ENCODE assay signal across 12 cellular contexts in the genomic region with DNA sequence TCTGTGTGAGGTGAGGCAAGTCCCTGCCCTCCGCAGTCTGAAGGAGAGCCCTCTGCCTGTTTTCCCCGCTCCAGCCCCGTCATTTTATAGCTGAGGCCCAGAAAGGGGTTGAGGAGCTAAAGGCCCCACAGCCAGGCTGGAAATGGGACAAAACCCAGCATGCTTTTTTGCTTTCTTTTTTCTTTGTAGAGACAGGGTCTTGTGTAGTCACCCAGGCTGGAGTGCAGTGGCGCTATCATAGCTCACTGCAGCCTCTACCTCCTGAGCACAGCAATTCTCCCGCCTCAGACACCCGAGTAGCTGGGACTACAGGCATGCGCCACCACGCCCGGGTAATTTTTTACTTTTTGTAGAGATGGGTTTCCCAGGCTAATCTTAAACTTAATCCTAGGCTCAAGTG. TPM values are rescaled to one million over a fixed set of nuclear protein-coding genes. Genes with fewer than 3 reads are reported as not detected.
A peak's percentile ranks its signal among the peaks of the same experiment; 100 is the strongest.
DNase-seq lines count a peak whose midpoint lies in the region; ATAC-seq, FAIRE-seq and TF ChIP-seq lines count a peak whose summit lies in the region.
"Had no signal": no experiment of that assay in that cellular context is flagged by ENCODE, and none has a peak within 500 bp of the region (broad histone marks: within the 10 kb centered on the region; RNA-seq: fewer than 3 reads in every experiment).

No MANE protein-coding gene starts in this region.

- TF ChIP-seq CTCF in CD14-positive monocyte (IDR thresholded peaks at IDR 0.05) (no peak), pancreas (IDR thresholded peaks at IDR 0.05) (no peak)

- peak in 2 of 4 donors; percentile 19 to 37 for ATAC-seq in pancreas

- peaks cover 41% of the 10 kb centered on the region for H3K4me1 Mint-ChIP-seq in CD14-positive monocyte

- H3K9me3 ChIP-seq in duodenal mucosa (ENCODE audit: control insufficient read depth in 1 of 2, low read length in 2 of 2) = no peaks in the 10 kb centered on the region
- no peaks in the 10 kb centered on the region for H3K9me3 ChIP-seq in pancreas

- H3K36me3 Mint-ChIP-seq in CD14-positive monocyte = peaks cover 0 to 4% of the 10 kb centered on the region in 2 donors

- DNase-seq in CD14-positive monocyte (ENCODE audit: low spot score) (peak; percentile 64), M059J (ENCODE audit: low read depth) (peak; percentile 25), pancreas (peak in 1 of 6 donors; percentile 41), anterior cingulate cortex (lab: John Stamatoyannopoulos, UW) (no peak), COLO829 (ENCODE audit: low spot score) (no peak), urothelium cell line (ENCODE audit: low spot score) (no peak), GDM1 (lab: John Stamatoyannopoulos, UW) (no peak)
- DNase-seq: foreskin keratinocyte, NCI-H1436 treated with DMSO at 0.1 percent for 48 hours had no signal

- WGBS in pancreas, 2 donors = 88 to 90% methylated on average over 9 of the region's 9 CpGs

- no peak overlapping the region for H3K9ac ChIP-seq in duodenal mucosa (ENCODE audit: low read depth in 1 of 2, low read length in 2 of 2)
- H3K9ac ChIP-seq: GM23248 had no signal

- H3K4me3 ChIP-seq in duodenal mucosa (ENCODE audit: low read depth in 1 of 2, low read length in 2 of 2) (no peak overlapping the region), pancreas (no peak overlapping the region)
- H3K4me3 ChIP-seq: GM23248 had no signal

- intact Hi-C loops in CD14-positive monocyte (cut with micrococcal nuclease) (loop anchor here (1.0 to 5.0 kb wide), 4 partner anchors 13 to 45 kb away; no protein-coding TSS in a partner anchor), pancreas (cut with DNase I) (no loop called here)

- peak overlapping the region; percentile 97 to 100 (median 99) for H3K27ac Mint-ChIP-seq in CD14-positive monocyte

- no peaks in the 10 kb centered on the region for H3K36me3 ChIP-seq in duodenal mucosa (ENCODE audit: control insufficient read depth in 1 of 2, insufficient read depth in 2 of 2, low read length in 2 of 2)
- no peaks in the 10 kb centered on the region for H3K36me3 ChIP-seq in pancreas

- H3K9me3 Mint-ChIP-seq in CD14-positive monocyte = no peaks in the 10 kb centered on the region

- peak overlapping the region; percentile 36 for H3K27ac ChIP-seq in duodenal mucosa (ENCODE audit: low read depth, low read length)
- peak overlapping the region in 3 of 4 donors; percentile 16 to 80 (median 64) for H3K27ac ChIP-seq in pancreas
- H3K27ac ChIP-seq: foreskin keratinocyte, GM23248 had no signal

- H3K4me1 ChIP-seq in duodenal mucosa (ENCODE audit: control insufficient read depth in 1 of 2, insufficient read depth in 2 of 2, low read length in 2 of 2) (peaks cover 5 to 12% of the 10 kb centered on the region in 2 donors), pancreas (peaks cover 0 to 6% (median 0%) of the 10 kb centered on the region in 3 donors)
- H3K4me1 ChIP-seq: foreskin keratinocyte had no signal

- no peaks in the 10 kb centered on the region for H3K27me3 ChIP-seq in duodenal mucosa (ENCODE audit: control insufficient read depth in 1 of 2, insufficient read depth in 2 of 2, low read length in 2 of 2)
- H3K27me3 ChIP-seq in pancreas = no peaks in the 10 kb centered on the region
- H3K27me3 ChIP-seq: foreskin keratinocyte had no signal

- H3K4me3 Mint-ChIP-seq in CD14-positive monocyte = peak overlapping the region in 1 of 2 donors; percentile 66

- H3K27me3 Mint-ChIP-seq in CD14-positive monocyte (ENCODE audit: low read depth in 3 of 3) = peaks cover 0 to 13% (median 7%) of the 10 kb centered on the region in 3 donors

- no peak for FAIRE-seq in pancreas (lab: Jason Lieb, UNC)
- no peak for FAIRE-seq in urothelium cell line (lab: Jason Lieb, UNC)
- FAIRE-seq: bronchial epithelial cell had no signal

RNA-seq across cellular contexts. Expression of a gene that starts 11.0 kb away (rescaled TPM):
- 100 to 1,000 TPM in 1 of 2 donors, 10 to 100 TPM in 1; 69.0 to 118 TPM for polyA plus RNA-seq in CD14-positive monocyte
- total RNA-seq in M059J (2014; rRNA removed; shearing (Covaris generic)) = 68.6 and 95.0 TPM in 2 replicates
- 10 to 100 TPM; 26.9 to 85.3 (median 32.3) TPM for total RNA-seq in pancreas
- polyA plus RNA-seq in pancreas = 10 to 100 TPM; 17.6 to 37.3 TPM

Comparison
In these comparisons a context has a peak if more than half of its experiments do, and no peak if none do; other contexts are left out.
1. DNase-seq: peak in CD14-positive monocyte (single experiment) and M059J (single experiment); none in anterior cingulate cortex (0 of 58), COLO829 (single experiment), urothelium cell line (single experiment) and GDM1 (single experiment).
2. intact Hi-C loops: an anchor here in CD14-positive monocyte (1.0 to 5.0 kb wide); none called in pancreas.